In genomic region chr7:106284516-106285050, GRCh38 we compare ENCODE assay signal across 8 cellular contexts. TPM values are rescaled to one million over a fixed set of nuclear protein-coding genes. Genes with fewer than 3 reads are reported as not detected.
DNase-seq lines count a peak whose midpoint lies in the region; ATAC-seq and TF ChIP-seq lines count a peak whose summit lies in the region.

TSS of gene NAMPT (minus strand) at chr7:106284983. CDS start at chr7:106284884, 99 bp downstream.

- intact Hi-C loops in PC-3 (cut with micrococcal nuclease), result loop anchor here (1.0 to 2.0 kb wide), 8 partner anchors 28 to 764 kb away; partner anchors contain the start of gene SYPL1
- intact Hi-C loops in spleen (cut with DNase I; ENCODE audit: low total_unique reads), result no loop called here

- no peaks in the 10 kb centered on the region for H3F3A ChIP-seq in PC-3 (ENCODE audit: low read length, unreplicated experiment)

- H3K4me1 ChIP-seq in PC-3 (ENCODE audit: insufficient read depth, low read length), result peaks cover 33% of the 10 kb centered on the region
- peaks cover 4% of the 10 kb centered on the region for H3K4me1 ChIP-seq in iPS-15b (ENCODE audit: control insufficient read depth, insufficient read depth, low read length)
- H3K4me1 ChIP-seq in spleen, result peaks cover 4 to 56% (median 39%) of the 10 kb centered on the region in 6 donors

- in situ Hi-C loops in astrocyte of the cerebellum (cut with HindIII; ENCODE audit: low sequenced_read_pairs), result no loop called here

- H3K4me3 ChIP-seq in PC-3 (ENCODE audit: low read length) (peak within 1 kb of the TSS; percentile 79), astrocyte of the cerebellum (ENCODE audit: low read depth, low read length) (peak within 1 kb of the TSS; percentile 83), iPS-15b (ENCODE audit: low read depth, low read length) (peak within 1 kb of the TSS; percentile 95), spleen (peak within 1 kb of the TSS; percentile 56 to 81 (median 63))

- POLR2A ChIA-PET in PC-3 (lab: Charles Lee; ENCODE audit: unreplicated experiment), result interaction anchor here (0.5 to 1.3 kb wide), 28 partner anchors 15 to 1739 kb away, joined by 3 to 20 read pairs (median 5); partner anchors contain the start of gene HBP1

- CTCF ChIA-PET in PC-3 (lab: Charles Lee), result interaction anchor here (0.6 to 2.5 kb wide), 6 partner anchors 28 to 407 kb away, joined by 3 to 16 read pairs (median 4); no protein-coding TSS in a partner anchor

- H3K27ac ChIP-seq in PC-3 (ENCODE audit: low read length) (peak within 1 kb of the TSS; percentile 70), spleen (peak within 1 kb of the TSS; percentile 80 to 98 (median 97))

- TF ChIP-seq CTCF in PC-3 (conservative IDR thresholded peaks at IDR 0.05; ENCODE audit: low read depth, low read length) (no peak), astrocyte of the cerebellum (IDR thresholded peaks at IDR 0.05; ENCODE audit: low read depth, low read length, missing control alignments) (no peak), spleen (IDR thresholded peaks at IDR 0.05 in 8 of 11, conservative IDR thresholded peaks at IDR 0.05 in 3 of 11) (no peak)

- peak within 1 kb of the TSS; percentile 91 for H3K4me2 ChIP-seq in PC-3 (ENCODE audit: low read length)

- H3K36me3 ChIP-seq in PC-3 (ENCODE audit: low read depth, low read length) (no peaks in the 10 kb centered on the region), iPS-15b (ENCODE audit: control insufficient read depth, insufficient read depth, low read length) (no peaks in the 10 kb centered on the region), spleen (peaks cover 0 to 13% (median 0%) of the 10 kb centered on the region in 6 donors)

- peak within 1 kb of the TSS; percentile 80 for H2AFZ ChIP-seq in PC-3 (ENCODE audit: low read length)

- DNase-seq in activated T-cell treated with anti-CD3 and anti-CD28 coated beads for 24 hours (ENCODE audit: low read depth) (peak; percentile 42), PC-3 (peak; percentile 36), astrocyte of the cerebellum (ENCODE audit: low read depth) (no peak), spleen (no peak), NCI-H524 treated with DMSO at 0.1 percent for 48 hours (lab: John Stamatoyannopoulos, UW) (no peak)
- DNase-seq in activated T-cell treated with anti-CD3 and anti-CD28 coated beads, Interleukin-2, amount 50 U/mL, for 48 hours, result no peak

- peaks cover 35% of the 10 kb centered on the region for H4K20me1 ChIP-seq in PC-3 (ENCODE audit: low read length)

- H3K9me2 ChIP-seq in PC-3 (replicated peaks; ENCODE audit: low read length), result no peaks in the 10 kb centered on the region

- H3K9me3 ChIP-seq in PC-3 (ENCODE audit: low read length) (no peaks in the 10 kb centered on the region), iPS-15b (ENCODE audit: control insufficient read depth, insufficient read depth, low read length) (no peaks in the 10 kb centered on the region), spleen (no peaks in the 10 kb centered on the region)

- WGBS in spleen, 5 donors, result 0 to 1% (median 1%) methylated on average over 35 to 61 of the region's 61 CpGs

- peak; percentile 80 to 85 (median 82) for TF ChIP-seq POLR2A in spleen (IDR thresholded peaks at IDR 0.05)

- BruUV-seq in PC-3 (replicated peaks; lab: Mats Ljungman, UMichigan), result no TSS peak

- peaks cover 46% of the 10 kb centered on the region for H3K79me2 ChIP-seq in PC-3 (ENCODE audit: low read length)

- ATAC-seq in HG02973 (IDR thresholded peaks at IDR 0.05; ENCODE audit: unreplicated experiment) (peak; percentile 9), PC-3 (peak; percentile 50)

- H3K27me3 ChIP-seq in PC-3 (ENCODE audit: low read length) (no peaks in the 10 kb centered on the region), iPS-15b (ENCODE audit: control insufficient read depth, insufficient read depth, low read length) (no peaks in the 10 kb centered on the region), spleen (replicated peaks in 1 of 7) (no peaks in the 10 kb centered on the region)

- H3K9ac ChIP-seq in PC-3 (ENCODE audit: low read length) (peak within 1 kb of the TSS; percentile 80), iPS-15b (ENCODE audit: low read depth, low read length) (peak within 1 kb of the TSS; percentile 91)

RNA-seq across cellular contexts. Expression of gene NAMPT, which starts in this region (rescaled TPM):
- 55.2 and 66.0 TPM in 2 replicates for total RNA-seq in PC-3 (2014; rRNA removed)
- total RNA-seq in spleen, result 1,000 to 10,000 TPM in 1 of 7 donors, 100 to 1,000 TPM in 6; 240 to 1,259 (median 449) TPM
- polyA plus RNA-seq in spleen, result 10 to 100 TPM; 24.7 to 63.0 (median 25.0) TPM

Comparison
In these comparisons a context has a peak if more than half of its experiments do, and no peak if none do; other contexts are left out.
1. DNase-seq: peak in activated T-cell treated with anti-CD3 and anti-CD28 coated beads for 24 hours (single experiment) and PC-3 (single experiment); none in activated T-cell treated with anti-CD3 and anti-CD28 coated beads, Interleukin-2, amount 50 U/mL, for 48 hours (0 of 2), astrocyte of the cerebellum (single experiment), spleen (single experiment) and NCI-H524 treated with DMSO at 0.1 percent for 48 hours (single experiment).
2. Peak in every context shown above with its lines, with median percentiles within 50 percentile points of each other: H3K4me3 ChIP-seq.